Comparison of ENCODE assay signal across 17 cellular contexts in the genomic region with DNA sequence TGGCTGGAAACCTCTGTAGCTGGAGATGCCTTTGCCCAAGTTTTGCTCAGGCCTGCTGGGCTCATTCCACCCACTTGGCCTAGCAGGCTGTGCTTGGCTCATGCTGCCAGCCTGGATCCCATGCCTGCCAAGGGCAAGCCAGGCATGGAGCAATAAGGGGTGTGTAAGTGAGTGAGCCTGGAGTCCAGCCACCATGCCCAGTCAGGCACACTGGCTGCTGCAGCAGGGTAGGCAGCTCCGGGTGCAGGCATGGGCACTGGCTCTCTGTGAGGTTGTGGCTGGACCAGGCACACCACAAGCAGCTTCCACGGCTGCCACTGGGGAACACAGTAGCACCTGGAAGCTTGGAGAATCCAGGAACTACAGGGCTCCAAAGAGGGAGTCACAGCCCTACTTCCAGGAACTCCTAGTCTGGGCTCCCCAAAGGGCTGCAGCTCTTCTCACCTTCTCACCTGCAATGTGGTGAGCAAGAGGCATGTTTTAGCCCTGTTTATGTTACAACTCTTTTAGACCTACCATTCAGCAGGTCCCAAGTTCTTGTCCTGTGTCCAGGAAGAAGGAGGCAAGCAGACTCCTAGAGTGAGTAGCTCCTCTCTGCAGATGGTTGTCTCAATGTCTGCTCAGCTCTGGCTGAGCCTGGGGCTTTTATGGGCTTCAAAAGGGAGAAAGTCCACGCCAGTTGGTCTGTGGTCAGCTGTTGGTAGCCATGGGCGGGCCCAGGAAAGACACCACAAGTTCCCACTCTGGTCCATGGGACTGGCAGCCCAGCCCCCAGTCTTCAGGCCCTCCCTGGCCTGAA.
DNase-seq lines count a peak whose midpoint lies in the region; ATAC-seq, FAIRE-seq and TF ChIP-seq lines count a peak whose summit lies in the region.
"Had no signal": no experiment of that assay in that cellular context is flagged by ENCODE, and none has a peak within 500 bp of the region (broad histone marks: within the 10 kb centered on the region; RNA-seq: fewer than 3 reads in every experiment).

No MANE protein-coding gene starts in this region.

- H3K4me1 ChIP-seq in BLaER1 treated with 17β-estradiol and CSF1 and Interleukin-3, amounts not matched to agents 10 nM and 100 nM, result no peaks in the 10 kb centered on the region; a peak in 1 of 20 replicates
- H3K4me1 ChIP-seq in right cardiac atrium (ENCODE audit: control insufficient read depth, insufficient read depth, low read length), result no peaks in the 10 kb centered on the region
- no peaks in the 10 kb centered on the region for H3K4me1 ChIP-seq in ovary (ENCODE audit: insufficient read depth)
- H3K4me1 ChIP-seq: transverse colon had no signal

- H3K36me3 ChIP-seq in BLaER1 treated with 17β-estradiol and CSF1 and Interleukin-3, amounts not matched to agents 10 nM and 100 nM, result peaks cover 28 to 65% (median 58%) of the 10 kb centered on the region in 11 experiments; a peak in 21 of 22 replicates
- no peaks in the 10 kb centered on the region for H3K36me3 ChIP-seq in ovary
- H3K36me3 ChIP-seq: transverse colon had no signal

- peaks cover 75 to 92% (median 83%) of the 10 kb centered on the region in 11 experiments for H3K9me3 ChIP-seq in BLaER1 treated with 17β-estradiol and CSF1 and Interleukin-3, amounts not matched to agents 10 nM and 100 nM (replicated peaks in 1 of 11)
- H3K9me3 ChIP-seq in right cardiac atrium (ENCODE audit: control insufficient read depth, low read length) (peaks cover 4% of the 10 kb centered on the region), ovary (peaks cover 0 to 6% of the 10 kb centered on the region in 2 donors)

- intact Hi-C loops in right cardiac atrium (cut with DNase I) (loop anchor here in 1 of 4 donors (5.0 kb wide), 1 partner anchor 46 kb away; no protein-coding TSS in a partner anchor), posterior cingulate gyrus (cut with DNase I) (no loop called here), ovary (cut with DNase I) (no loop called here)

- TF ChIP-seq EP300 in ovary (IDR thresholded peaks at IDR 0.05), result no peak

- no peaks in the 10 kb centered on the region for H4K20me1 ChIP-seq in BLaER1 treated with 17β-estradiol and CSF1 and Interleukin-3, amounts not matched to agents 10 nM and 100 nM

- no peak for TF ChIP-seq POLR2A in ovary (IDR thresholded peaks at IDR 0.05)
- no peak for TF ChIP-seq POLR2A in GM12892 (IDR thresholded peaks at IDR 0.05; ENCODE audit: low read depth, low read length)

- FAIRE-seq in GM12892 (lab: Jason Lieb, UNC), result no peak

- 78% methylated on average over 4 of the region's 4 CpGs for WGBS in right cardiac atrium
- 93 to 99% (median 94%) methylated on average over 4 of the region's 4 CpGs for WGBS in ovary, 3 donors

- ATAC-seq in right cardiac atrium (peak; percentile 92 to 93), GM18907 (IDR thresholded peaks at IDR 0.05; ENCODE audit: unreplicated experiment) (no peak)

- H3K27ac ChIP-seq in BLaER1 treated with 17β-estradiol and CSF1 and Interleukin-3, amounts not matched to agents 10 nM and 100 nM, result no peak overlapping the region
- H3K27ac ChIP-seq in right cardiac atrium (ENCODE audit: low read length) (peak overlapping the region; percentile 37), ovary (no peak overlapping the region)
- H3K27ac ChIP-seq: transverse colon had no signal

- H3K4me3 ChIP-seq in BLaER1 treated with 17β-estradiol and CSF1 and Interleukin-3, amounts not matched to agents 10 nM and 100 nM, result peak overlapping the region in 7 of 10 experiments; percentile 7 to 47 (median 23); a peak in 6 of 20 replicates
- H3K4me3 ChIP-seq in right cardiac atrium (ENCODE audit: low read length), result no peak overlapping the region
- no peak overlapping the region for H3K4me3 ChIP-seq in ovary
- H3K4me3 ChIP-seq: smooth muscle cell, transverse colon had no signal

- no peak overlapping the region for H3K4me2 ChIP-seq in BLaER1 treated with 17β-estradiol and CSF1 and Interleukin-3, amounts not matched to agents 10 nM and 100 nM
- H3K4me2 ChIP-seq: smooth muscle cell had no signal

- H3K27me3 ChIP-seq in BLaER1 treated with 17β-estradiol and CSF1 and Interleukin-3, amounts not matched to agents 10 nM and 100 nM, result no peaks in the 10 kb centered on the region
- H3K27me3 ChIP-seq in right cardiac atrium (ENCODE audit: control insufficient read depth, insufficient read depth) (no peaks in the 10 kb centered on the region), ovary (no peaks in the 10 kb centered on the region)
- H3K27me3 ChIP-seq: transverse colon had no signal

- TF ChIP-seq CTCF in ovary (IDR thresholded peaks at IDR 0.05), result no peak

- no peak overlapping the region for H3K9ac ChIP-seq in BLaER1 treated with 17β-estradiol and CSF1 and Interleukin-3, amounts not matched to agents 10 nM and 100 nM

- DNase-seq in cerebellar cortex (ENCODE audit: low spot score), result peak; percentile 80
- peak; percentile 68 to 89 (median 86) for DNase-seq in right cardiac atrium
- DNase-seq in posterior cingulate gyrus, result peak in 9 of 10 donors; percentile 27 to 94 (median 48)
- DNase-seq in NCI-H2081 treated with DMSO at 0.1 percent for 48 hours (lab: John Stamatoyannopoulos, UW), result no peak
- DNase-seq in ovary, result no peak
- no peak for DNase-seq in GM12892 (ENCODE audit: insufficient read length)
- DNase-seq: ACHN; activated CD4-positive, alpha-beta T cell treated with anti-CD3 and anti-CD28 coated beads, Interleukin-2, amount 50 U/mL, for 48 hours; activated naive CD4-positive, alpha-beta T cell; DMS 273 treated with DMSO at 0.1 percent for 48 hours; NCI-H1694; NCI-H748 treated with DMSO at 0.1 percent for 48 hours; T-helper 9 cell; transverse colon had no signal

Comparison
In these comparisons a context has a peak if more than half of its experiments do, and no peak if none do; other contexts are left out.
1. H3K4me3 ChIP-seq: peak in BLaER1 treated with 17β-estradiol and CSF1 and Interleukin-3, amounts not matched to agents 10 nM and 100 nM (7 of 10); none in right cardiac atrium (single experiment) and ovary (single experiment).
2. DNase-seq: peak in cerebellar cortex (single experiment), right cardiac atrium (3 of 3) and posterior cingulate gyrus (9 of 10); none in NCI-H2081 treated with DMSO at 0.1 percent for 48 hours (single experiment), ovary (0 of 5) and GM12892 (single experiment).